In genomic region chr2:31037058-31037457, GRCh38 we compare ENCODE assay signal across 21 cellular contexts.
"Had no signal": no experiment of that assay in that cellular context is flagged by ENCODE, and none has a peak within 500 bp of the region (broad histone marks: within the 10 kb centered on the region; RNA-seq: fewer than 3 reads in every experiment).

No MANE protein-coding gene starts in this region.

- H3K4me3 ChIP-seq: colonic mucosa, heart right ventricle, lower lobe of right lung, prostate gland, right atrium auricular region, sigmoid colon, thoracic aorta, tibial nerve, upper lobe of left lung had no signal

- ATAC-seq: esophagus mucosa; heart right ventricle; left ventricle myocardium superior; lower lobe of right lung; naive thymus-derived CD8-positive, alpha-beta T cell; stimulated activated naive B cell treated with anti-CD40 and anti-IgM and Interleukin-4, amounts not matched to agents 10 μg/mL and 1 μg/mL and 100 μg/mL, for 72 hours had no signal

- DNase-seq: colonic mucosa; effector CD8-positive, alpha-beta T cell; foreskin melanocyte; glutamatergic neuron; heart right ventricle; hippocampal formation; islet precursor cell; left ventricle myocardium superior; lower lobe of right lung; naive thymus-derived CD8-positive, alpha-beta T cell; nephron progenitor cell; nucleus accumbens; sigmoid colon; stimulated activated CD4-positive, alpha-beta T cell treated with anti-CD3 and anti-CD28 coated beads, Interleukin-4, amount 100 ng/mL, for 4 hours; stimulated activated naive B cell treated with anti-CD40 and anti-IgM and Interleukin-4, amounts not matched to agents 10 μg/mL and 1 μg/mL and 100 μg/mL, for 72 hours; upper lobe of left lung had no signal
